Comparison of ENCODE assay signal across 9 cellular contexts in the genomic region with DNA sequence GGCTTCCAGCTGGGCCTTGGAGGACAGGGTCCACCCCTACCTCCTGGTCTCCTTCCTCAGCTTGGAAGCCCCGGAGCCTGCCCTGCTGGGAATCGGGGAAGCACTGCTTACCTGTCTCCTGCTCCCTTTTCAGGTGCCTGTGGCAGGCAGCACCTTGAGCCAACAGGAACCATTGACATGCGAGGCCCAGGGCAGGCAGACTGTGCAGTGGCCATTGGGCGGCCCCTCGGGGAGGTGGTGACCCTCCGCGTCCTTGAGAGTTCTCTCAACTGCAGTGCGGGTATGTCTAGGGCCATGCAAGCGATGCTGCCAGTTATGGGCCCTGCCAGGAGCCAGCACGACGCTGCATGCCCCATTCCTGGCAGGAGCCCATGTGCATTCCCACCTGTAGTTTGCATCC.
"Had no signal": no experiment of that assay in that cellular context is flagged by ENCODE, and none has a peak within 500 bp of the region (broad histone marks: within the 10 kb centered on the region; RNA-seq: fewer than 3 reads in every experiment).

No MANE protein-coding gene starts in this region.

- H3K9me3 Mint-ChIP-seq: GM23338, H9, HFFc6 had no signal

- FAIRE-seq: H54 had no signal

- H2AFZ ChIP-seq: GM23248, GM23338 had no signal

- H3K27ac Mint-ChIP-seq: GM23338, HFFc6 had no signal

- H3K4me3 Mint-ChIP-seq: GM23338, H9, HFFc6 had no signal

- H3K4me2 ChIP-seq: GM23338 had no signal

- DNase-seq: GM23248, GOT3, H7, H9, HCEC 1CT, HFFc6 had no signal

- H3K9ac ChIP-seq: GM23248 had no signal

- H3K9me3 ChIP-seq: HAP-1 had no signal

- H3K4me3 ChIP-seq: GM23248, GM23338, HAP-1 had no signal

- H3K36me3 ChIP-seq: HAP-1 had no signal

- H3K27ac ChIP-seq: GM23248 had no signal
